Comparison of ENCODE assay signal across 16 cellular contexts in genomic region chr18:50917021-50917420, GRCh38.
"Had no signal": no experiment of that assay in that cellular context is flagged by ENCODE, and none has a peak within 500 bp of the region (broad histone marks: within the 10 kb centered on the region; RNA-seq: fewer than 3 reads in every experiment).

No MANE protein-coding gene starts in this region.

- H3K27ac ChIP-seq: cardiac muscle cell, coronary artery, epithelial cell of prostate, skin epidermis had no signal

- DNase-seq: activated CD8-positive, alpha-beta memory T cell treated with anti-CD3 and anti-CD28 coated beads, Interleukin-2, amount 10 ng/mL, durations not matched to agents 7 days and 5 days; activated gamma-delta T cell treated with Interleukin-2 at 50 U/mL for 16 hours; activated naive CD8-positive, alpha-beta T cell treated with anti-CD3 and anti-CD28 coated beads for 36 hours; activated T-cell treated with anti-CD3 and anti-CD28 coated beads, Interleukin-2, amount 50 U/mL, for 4 hours; anterior cingulate cortex; effector memory CD4-positive, alpha-beta T cell; glutamatergic neuron; immature natural killer cell; mammary epithelial cell; naive thymus-derived CD4-positive, alpha-beta T cell; retina had no signal

- H3K9me3 Mint-ChIP-seq: activated naive CD8-positive, alpha-beta T cell treated with anti-CD3 and anti-CD28 coated beads for 36 hours; activated T-cell treated with anti-CD3 and anti-CD28 coated beads, Interleukin-2, amount 50 U/mL, for 4 hours; immature natural killer cell; naive thymus-derived CD4-positive, alpha-beta T cell had no signal

- H3K4me3 ChIP-seq: cardiac muscle cell, coronary artery, skin epidermis had no signal

- H3K4me3 Mint-ChIP-seq: activated CD8-positive, alpha-beta memory T cell treated with anti-CD3 and anti-CD28 coated beads, Interleukin-2, amount 10 ng/mL, durations not matched to agents 7 days and 5 days; activated naive CD8-positive, alpha-beta T cell treated with anti-CD3 and anti-CD28 coated beads for 36 hours; activated T-cell treated with anti-CD3 and anti-CD28 coated beads, Interleukin-2, amount 50 U/mL, for 4 hours; immature natural killer cell; naive thymus-derived CD4-positive, alpha-beta T cell had no signal

- H3K27me3 Mint-ChIP-seq: activated CD8-positive, alpha-beta memory T cell treated with anti-CD3 and anti-CD28 coated beads, Interleukin-2, amount 10 ng/mL, durations not matched to agents 7 days and 5 days; activated naive CD8-positive, alpha-beta T cell treated with anti-CD3 and anti-CD28 coated beads for 36 hours; naive thymus-derived CD4-positive, alpha-beta T cell had no signal

- FAIRE-seq: urothelium cell line had no signal

- H3K27me3 ChIP-seq: cardiac muscle cell had no signal

- H3K27ac Mint-ChIP-seq: activated CD8-positive, alpha-beta memory T cell treated with anti-CD3 and anti-CD28 coated beads, Interleukin-2, amount 10 ng/mL, durations not matched to agents 7 days and 5 days; activated naive CD8-positive, alpha-beta T cell treated with anti-CD3 and anti-CD28 coated beads for 36 hours had no signal
